Comparison of ENCODE assay signal across 21 cellular contexts in genomic region chr9:76537150-76537646, GRCh38.
A peak's percentile ranks its signal among the peaks of the same experiment; 100 is the strongest.
DNase-seq lines count a peak whose midpoint lies in the region; ATAC-seq, FAIRE-seq and TF ChIP-seq lines count a peak whose summit lies in the region.
"Had no signal": no experiment of that assay in that cellular context is flagged by ENCODE, and none has a peak within 500 bp of the region (broad histone marks: within the 10 kb centered on the region; RNA-seq: fewer than 3 reads in every experiment).

No MANE protein-coding gene starts in this region.

- intact Hi-C loops in Right ventricle myocardium inferior (cut with DNase I) (no loop called here), cardiac septum (cut with DNase I) (no loop called here), heart right ventricle (cut with DNase I) (loop anchor here in 3 of 10 donors (10.0 kb wide), 3 partner anchors 72 to 1078 kb away; partner anchors contain the start of gene GCNT1 (in 1 of the 3)), pancreas (cut with DNase I) (no loop called here), Calu3 (cut with micrococcal nuclease; ENCODE audit: unreplicated experiment) (no loop called here)

- no peaks in the 10 kb centered on the region for H3K27me3 Mint-ChIP-seq in Calu3 (ENCODE audit: unreplicated experiment)
- H3K27me3 Mint-ChIP-seq: activated naive CD8-positive, alpha-beta T cell treated with anti-CD3 and anti-CD28 coated beads for 36 hours; stimulated activated memory B cell treated with anti-CD40 and anti-IgM and Interleukin-4, amounts not matched to agents 10 μg/mL and 1 μg/mL and 100 μg/mL, for 72 hours had no signal

- peaks cover 8% of the 10 kb centered on the region for H3K4me1 Mint-ChIP-seq in Calu3 (ENCODE audit: low read depth, unreplicated experiment)
- H3K4me1 Mint-ChIP-seq: stimulated activated memory B cell treated with anti-CD40 and anti-IgM and Interleukin-4, amounts not matched to agents 10 μg/mL and 1 μg/mL and 100 μg/mL, for 72 hours had no signal

- CTCF ChIA-PET in Calu3 (lab: Charles Lee) = no interaction called here

- no peak overlapping the region for H3K4me3 Mint-ChIP-seq in Calu3 (ENCODE audit: low read depth, unreplicated experiment)
- H3K4me3 Mint-ChIP-seq: activated naive CD8-positive, alpha-beta T cell treated with anti-CD3 and anti-CD28 coated beads for 36 hours; CD14-positive monocyte; stimulated activated memory B cell treated with anti-CD40 and anti-IgM and Interleukin-4, amounts not matched to agents 10 μg/mL and 1 μg/mL and 100 μg/mL, for 72 hours; T-helper 1 cell treated with Interleukin-12 subunit alpha and Interleukin-12 subunit beta and Interleukin-4 antibody, amounts not matched to agents 30 μg/mL and 1 μg/mL, for 36 hours; WTC11 had no signal

- ATAC-seq in Right ventricle myocardium inferior (peak; percentile 50), heart right ventricle (peak in 7 of 8 donors; percentile 23 to 79 (median 68)), pancreas (peak; percentile 64 to 94 (median 85)), HG03025 (IDR thresholded peaks at IDR 0.05; ENCODE audit: low FRiP score, unreplicated experiment) (no peak), esophagus mucosa (no peak)
- ATAC-seq: A549; stimulated activated memory B cell treated with anti-CD40 and anti-IgM and Interleukin-4, amounts not matched to agents 10 μg/mL and 1 μg/mL and 100 μg/mL, for 72 hours; WTC11 had no signal

- BruUV-seq in Calu3 (replicated peaks; lab: Mats Ljungman, UMichigan) = no TSS peak

- TF ChIP-seq CTCF in heart right ventricle (IDR thresholded peaks at IDR 0.05) (no peak), pancreas (IDR thresholded peaks at IDR 0.05) (no peak), Calu3 (IDR thresholded peaks at IDR 0.05; ENCODE audit: unreplicated experiment) (no peak)

- no peaks in the 10 kb centered on the region for H3K36me3 Mint-ChIP-seq in Calu3 (ENCODE audit: insufficient read depth, unreplicated experiment)
- H3K36me3 Mint-ChIP-seq: activated naive CD8-positive, alpha-beta T cell treated with anti-CD3 and anti-CD28 coated beads for 36 hours; stimulated activated memory B cell treated with anti-CD40 and anti-IgM and Interleukin-4, amounts not matched to agents 10 μg/mL and 1 μg/mL and 100 μg/mL, for 72 hours; WTC11 had no signal

- no peak overlapping the region for H3K4me3 ChIP-seq in heart right ventricle
- no peak overlapping the region for H3K4me3 ChIP-seq in pancreas
- H3K4me3 ChIP-seq: A549, upper lobe of left lung had no signal

- no peak for FAIRE-seq in pancreas (lab: Jason Lieb, UNC)
- FAIRE-seq: A549 had no signal

- DNase-seq in Right ventricle myocardium inferior (ENCODE audit: missing footprints) (no peak), cardiac septum (ENCODE audit: low spot score) (no peak), heart right ventricle (peak; percentile 34 to 37), pancreas (peak; percentile 26 to 68 (median 62)), Calu3 (no peak), NCI-H1436 (lab: John Stamatoyannopoulos, UW) (no peak)
- DNase-seq: activated naive CD8-positive, alpha-beta T cell treated with anti-CD3 and anti-CD28 coated beads for 36 hours; DMS153; effector memory CD4-positive, alpha-beta T cell; HCEC 1CT; Kasumi-1; NCI-H345; SHP77; upper lobe of left lung had no signal

- no peaks in the 10 kb centered on the region for H3K27me3 ChIP-seq in heart right ventricle
- H3K27me3 ChIP-seq in pancreas = no peaks in the 10 kb centered on the region
- H3K27me3 ChIP-seq: upper lobe of left lung had no signal

- H3K4me1 ChIP-seq in heart right ventricle = peaks cover 0 to 24% (median 8%) of the 10 kb centered on the region in 9 donors
- H3K4me1 ChIP-seq in pancreas = peaks cover 0 to 8% (median 4%) of the 10 kb centered on the region in 3 donors
- H3K4me1 ChIP-seq: A549 had no signal

- WGBS in heart right ventricle, 2 donors = 46 to 60% methylated on average over 9 of the region's 9 CpGs
- 9 to 14% methylated on average over 9 of the region's 9 CpGs for WGBS in pancreas, 2 donors

- no peaks in the 10 kb centered on the region for H3K9me3 Mint-ChIP-seq in Calu3 (ENCODE audit: low read depth, unreplicated experiment)
- H3K9me3 Mint-ChIP-seq: activated naive CD8-positive, alpha-beta T cell treated with anti-CD3 and anti-CD28 coated beads for 36 hours; stimulated activated memory B cell treated with anti-CD40 and anti-IgM and Interleukin-4, amounts not matched to agents 10 μg/mL and 1 μg/mL and 100 μg/mL, for 72 hours; T-helper 1 cell treated with Interleukin-12 subunit alpha and Interleukin-12 subunit beta and Interleukin-4 antibody, amounts not matched to agents 30 μg/mL and 1 μg/mL, for 36 hours; WTC11 had no signal

- H3K9me3 ChIP-seq in heart right ventricle (no peaks in the 10 kb centered on the region), pancreas (no peaks in the 10 kb centered on the region)
- H3K9me3 ChIP-seq: A549, upper lobe of left lung had no signal

- H3K27ac ChIP-seq in heart right ventricle (peak overlapping the region in 4 of 10 donors; percentile 1 to 39 (median 5)), pancreas (peak overlapping the region in 3 of 4 donors; percentile 5 to 61 (median 61))
- H3K27ac ChIP-seq: A549, upper lobe of left lung had no signal

- no peak overlapping the region for H3K27ac Mint-ChIP-seq in Calu3 (ENCODE audit: unreplicated experiment)
- H3K27ac Mint-ChIP-seq: activated naive CD8-positive, alpha-beta T cell treated with anti-CD3 and anti-CD28 coated beads for 36 hours; stimulated activated memory B cell treated with anti-CD40 and anti-IgM and Interleukin-4, amounts not matched to agents 10 μg/mL and 1 μg/mL and 100 μg/mL, for 72 hours; T-helper 1 cell treated with Interleukin-12 subunit alpha and Interleukin-12 subunit beta and Interleukin-4 antibody, amounts not matched to agents 30 μg/mL and 1 μg/mL, for 36 hours; WTC11 had no signal

- H3K36me3 ChIP-seq in heart right ventricle (no peaks in the 10 kb centered on the region), pancreas (no peaks in the 10 kb centered on the region)
- H3K36me3 ChIP-seq: upper lobe of left lung had no signal

Comparison
In these comparisons a context has a peak if more than half of its experiments do, and no peak if none do; other contexts are left out.
1. DNase-seq: peak in heart right ventricle (2 of 2) and pancreas (6 of 6); none in Right ventricle myocardium inferior (single experiment), cardiac septum (single experiment), Calu3 (single experiment) and NCI-H1436 (single experiment).
2. ATAC-seq: peak in Right ventricle myocardium inferior (single experiment), heart right ventricle (7 of 8) and pancreas (4 of 4); none in HG03025 (single experiment) and esophagus mucosa (single experiment).